8 cellular contexts compared by ENCODE assay signal in the genomic region with DNA sequence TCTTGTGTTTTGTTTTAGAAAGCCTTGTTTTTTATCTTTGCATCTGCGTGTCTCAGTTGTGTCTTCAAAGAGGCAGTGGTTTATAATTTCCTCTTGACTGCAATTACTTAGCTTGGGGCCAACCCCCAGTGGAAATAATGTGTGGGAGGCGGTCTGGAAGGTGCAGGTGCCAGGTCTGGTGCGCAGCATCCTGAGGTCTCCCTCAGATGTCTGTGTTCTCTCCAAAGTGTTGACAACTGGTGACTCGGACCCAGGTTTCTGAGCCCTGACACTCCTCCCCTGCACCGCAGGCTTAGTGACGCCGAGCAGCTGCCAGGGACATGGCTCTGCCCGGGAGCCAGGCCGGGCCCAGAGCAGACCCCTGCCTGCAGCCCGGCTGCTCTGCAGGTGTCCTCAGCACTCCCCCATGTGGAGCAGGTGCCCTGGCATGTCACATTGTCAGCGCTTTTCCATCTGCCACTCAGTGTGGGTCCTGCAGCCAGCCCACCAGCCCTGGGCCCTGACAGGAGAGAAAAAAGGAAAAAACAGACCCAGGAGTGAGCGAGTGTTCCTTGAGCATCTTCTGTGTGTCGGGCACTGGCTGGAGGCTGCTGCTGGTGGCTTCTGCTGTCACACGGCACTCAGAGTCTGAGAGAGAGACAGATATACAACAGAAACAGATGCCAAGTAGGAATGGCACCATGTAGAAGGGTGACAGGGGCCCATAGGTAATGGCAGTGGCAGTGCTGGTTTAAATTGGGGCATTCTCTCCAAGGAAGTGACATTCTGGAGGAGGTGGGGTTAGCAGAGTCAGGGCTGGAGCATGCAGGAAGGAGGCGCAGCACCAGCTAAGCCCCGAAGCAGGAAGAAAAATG.
DNase-seq lines count a peak whose midpoint lies in the region; ATAC-seq and TF ChIP-seq lines count a peak whose summit lies in the region.
"Had no signal": no experiment of that assay in that cellular context is flagged by ENCODE, and none has a peak within 500 bp of the region (broad histone marks: within the 10 kb centered on the region; RNA-seq: fewer than 3 reads in every experiment).

No MANE protein-coding gene starts in this region.

- peaks cover 98% of the 10 kb centered on the region for H3K4me1 ChIP-seq in KMS-11 (ENCODE audit: low read depth, poor library complexity, severe bottlenecking)

- H3K36me3 ChIP-seq in KMS-11 (ENCODE audit: insufficient read depth), result no peaks in the 10 kb centered on the region
- no peaks in the 10 kb centered on the region for H3K36me3 ChIP-seq in WERI-Rb-1

- TF ChIP-seq CTCF in KMS-11 (conservative IDR thresholded peaks at IDR 0.05; ENCODE audit: low read depth, low read length), result no peak
- peak; percentile 28; the same call in 1 of the 2 replicates for TF ChIP-seq CTCF in WERI-Rb-1 (IDR thresholded peaks at IDR 0.05; ENCODE audit: low read depth, low read length)

- H3K79me2 ChIP-seq in KMS-11 (ENCODE audit: insufficient read depth, low read depth), result no peaks in the 10 kb centered on the region

- DNase-seq in WERI-Rb-1, result peak; percentile 68
- DNase-seq in central memory CD4-positive, alpha-beta T cell, result peak; percentile 93
- DNase-seq in stimulated activated CD8-positive, alpha-beta memory T cell treated with anti-CD3 and anti-CD28 coated beads, Interleukin-12 subunit alpha, Interleukin-12 subunit beta, amount 100 ng/mL, for 1 hour (ENCODE audit: low read depth), result peak; percentile 76
- DNase-seq in AG20443 (ENCODE audit: low spot score), result no peak
- DNase-seq in D341Med (ENCODE audit: low spot score), result no peak
- DNase-seq: heart right ventricle had no signal

- peak overlapping the region; percentile 73 for H3K9ac ChIP-seq in KMS-11

- H3K4me3 ChIP-seq in KMS-11 (IDR thresholded peaks at IDR 0.05; ENCODE audit: insufficient read depth, low read depth, low read length), result peak overlapping the region; percentile 2
- no peak overlapping the region for H3K4me3 ChIP-seq in WERI-Rb-1 (ENCODE audit: low read depth, low read length)
- H3K4me3 ChIP-seq: heart right ventricle had no signal

- H4K20me1 ChIP-seq in KMS-11 (ENCODE audit: insufficient read depth), result no peaks in the 10 kb centered on the region

- H3K9me3 ChIP-seq in WERI-Rb-1 (ENCODE audit: severe bottlenecking), result no peaks in the 10 kb centered on the region
- H3K9me3 ChIP-seq: heart right ventricle had no signal

- H2AFZ ChIP-seq in KMS-11 (ENCODE audit: low read depth), result no peak overlapping the region

- H3K27ac ChIP-seq in KMS-11, result peak overlapping the region; percentile 97
- peak overlapping the region; percentile 28 for H3K27ac ChIP-seq in WERI-Rb-1

- H3K27me3 ChIP-seq in KMS-11 (ENCODE audit: insufficient read depth, low read depth), result no peaks in the 10 kb centered on the region
- no peaks in the 10 kb centered on the region for H3K27me3 ChIP-seq in WERI-Rb-1 (ENCODE audit: insufficient read depth, low read depth, severe bottlenecking)
- H3K27me3 ChIP-seq: heart right ventricle had no signal

- ATAC-seq in HG03025 (IDR thresholded peaks at IDR 0.05; ENCODE audit: low FRiP score, unreplicated experiment), result no peak

- H3K4me2 ChIP-seq in KMS-11, result peak overlapping the region; percentile 97

Comparison
In these comparisons a context has a peak if more than half of its experiments do, and no peak if none do; other contexts are left out.
1. DNase-seq: peak in WERI-Rb-1 (single experiment), central memory CD4-positive, alpha-beta T cell (single experiment) and stimulated activated CD8-positive, alpha-beta memory T cell treated with anti-CD3 and anti-CD28 coated beads, Interleukin-12 subunit alpha, Interleukin-12 subunit beta, amount 100 ng/mL, for 1 hour (single experiment); none in AG20443 (single experiment) and D341Med (single experiment).